8 cellular contexts compared by ENCODE assay signal in genomic region chr11:62791501-62792192, GRCh38. TPM values are rescaled to one million over a fixed set of nuclear protein-coding genes. Genes with fewer than 3 reads are reported as not detected.
DNase-seq lines count a peak whose midpoint lies in the region; ATAC-seq, FAIRE-seq and TF ChIP-seq lines count a peak whose summit lies in the region.

Gene TMEM223, minus strand, starts transcription at chr11:62792006. Its CDS starts 12 bp downstream, at chr11:62791994.

- TF ChIP-seq POLR2A in A549 (IDR thresholded peaks at IDR 0.05; ENCODE audit: low read length): peak; percentile 97

- DNase-seq in A549 (ENCODE audit: low read depth in 1 of 2, low spot score in 1 of 2): peak; percentile 71 to 79
- DNase-seq in NCI-H345 (lab: John Stamatoyannopoulos, UW): peak; percentile 89
- DNase-seq in activated CD4-positive, alpha-beta T cell treated with anti-CD3 and anti-CD28 coated beads for 1 hour: peak; percentile 82
- peak; percentile 92 for DNase-seq in cerebellum (ENCODE audit: low spot score)
- DNase-seq in kidney tubule cell (ENCODE audit: low spot score): peak; percentile 85
- peak; percentile 73 to 87 (median 84) for DNase-seq in stimulated activated CD4-positive, alpha-beta T cell treated with anti-CD3 and anti-CD28 coated beads, Interleukin-1b, Interleukin-23, amount 100 ng/mL, for 24 hours (ENCODE audit: low read depth in 4 of 4, low spot score in 1 of 4)

- H3K27ac ChIP-seq in A549: peak within 1 kb of the TSS; percentile 89

- TF ChIP-seq EP300 in A549 (IDR thresholded peaks at IDR 0.05): no peak

- no peak for TF ChIP-seq CTCF in A549 (IDR thresholded peaks at IDR 0.05)

- WGBS in A549 (ENCODE audit: missing lambda C conversion rate): 2% methylated on average over 46 of the region's 58 CpGs

- POLR2A ChIA-PET in A549 (lab: Yijun Ruan, JAX): interaction anchor here (0.7 to 3.7 kb wide), 5 partner anchors 10 to 200 kb away, joined by 3 to 20 read pairs (median 3); partner anchors contain the start of genes NXF1, TUT1 and ZBTB3

- H3K9me3 ChIP-seq in A549: no peaks in the 10 kb centered on the region

- no peak for FAIRE-seq in A549 (lab: Jason Lieb, UNC)

- peaks cover 31% of the 10 kb centered on the region for H3K4me1 ChIP-seq in A549

- TF ChIP-seq RAD21 in A549 (conservative IDR thresholded peaks at IDR 0.05 in 1 of 2, IDR thresholded peaks at IDR 0.05 in 1 of 2): no peak

- CTCF ChIA-PET in A549 (lab: Yijun Ruan, JAX): interaction anchor here (1.1 to 8.3 kb wide), 5 partner anchors 10 to 111 kb away, joined by 3 to 211 read pairs (median 5); partner anchors contain the start of gene TAF6L

- H3K4me2 ChIP-seq in A549: peak within 1 kb of the TSS; percentile 87

- peak; percentile 79 to 89 for ATAC-seq in A549
- ATAC-seq in GM18520 (IDR thresholded peaks at IDR 0.05; ENCODE audit: unreplicated experiment): peak; percentile 55
- peak; percentile 43 for ATAC-seq in HG03103 (IDR thresholded peaks at IDR 0.05; ENCODE audit: low read depth, unreplicated experiment)

- H3K4me3 ChIP-seq in A549: peak within 1 kb of the TSS; percentile 83

TF ChIP-seq in A549, 52 proteins besides CTCF, POLR2A, EP300 and RAD21 (continues in another document):
- TF ChIP-seq FOXS1 (CRISPR knock-in tag; IDR thresholded peaks at IDR 0.05) (no peak), JUNB (IDR thresholded peaks at IDR 0.05) (no peak), POLR2AphosphoS2 (conservative IDR thresholded peaks at IDR 0.05; ENCODE audit: low read length) (0 out of 2 replicates have a peak, but pooled peaks have one; percentile 92), MYC (IDR thresholded peaks at IDR 0.05; ENCODE audit: borderline replicate concordance, low read length) (no peak), ZFP36 (IDR thresholded peaks at IDR 0.05; ENCODE audit: borderline replicate concordance, partially characterized antibody) (no peak), MAX (IDR thresholded peaks at IDR 0.05) (peak; percentile 73), GATA3 (IDR thresholded peaks at IDR 0.05; ENCODE audit: borderline replicate concordance) (no peak), SREBF2 (IDR thresholded peaks at IDR 0.05) (no peak), PBX3 (IDR thresholded peaks at IDR 0.05) (no peak; the same call in 1 of the 2 replicates), RFX5 (IDR thresholded peaks at IDR 0.05) (no peak), REST (IDR thresholded peaks at IDR 0.05) (no peak; the same call in 1 of the 2 replicates), RNF2 (IDR thresholded peaks at IDR 0.05; ENCODE audit: borderline replicate concordance, low read depth) (no peak), ZC3H11A (IDR thresholded peaks at IDR 0.05) (no peak), CHD2 (IDR thresholded peaks at IDR 0.05; ENCODE audit: low read length, partially characterized antibody) (no peak), KDM5A (IDR thresholded peaks at IDR 0.05) (peak; percentile 80), HES2 (IDR thresholded peaks at IDR 0.05) (no peak), TFCP2L1 (CRISPR knock-in tag; IDR thresholded peaks at IDR 0.05) (peak; percentile 72), HOXB13 (CRISPR knock-in tag; IDR thresholded peaks at IDR 0.05; ENCODE audit: low read depth) (no peak), JUN (IDR thresholded peaks at IDR 0.05) (peak; percentile 87 to 93), EHF (CRISPR knock-in tag; IDR thresholded peaks at IDR 0.05) (peak; percentile 4; the same call in 1 of the 2 replicates), NPAS2 (CRISPR knock-in tag; IDR thresholded peaks at IDR 0.05; ENCODE audit: borderline replicate concordance) (no peak), NFE2L2 (conservative IDR thresholded peaks at IDR 0.05; ENCODE audit: low read length) (no peak), BHLHE40 (IDR thresholded peaks at IDR 0.05; ENCODE audit: low read depth, low read length) (no peak), E2F6 (IDR thresholded peaks at IDR 0.05; ENCODE audit: borderline replicate concordance, low read depth) (peak; percentile 48; the same call in 1 of the 2 replicates), CBX2 (IDR thresholded peaks at IDR 0.05; ENCODE audit: borderline replicate concordance, low read depth) (no peak), ESRRA (IDR thresholded peaks at IDR 0.05; ENCODE audit: borderline replicate concordance, low read length) (no peak), ELK1 (IDR thresholded peaks at IDR 0.05; ENCODE audit: low read depth, low read length) (no peak), BCL3 (IDR thresholded peaks at IDR 0.05) (peak; percentile 90), HOXA7 (CRISPR knock-in tag; IDR thresholded peaks at IDR 0.05) (no peak), KDM1A (IDR thresholded peaks at IDR 0.05; ENCODE audit: low read depth) (no peak), ZNF302 (CRISPR knock-in tag; IDR thresholded peaks at IDR 0.05) (no peak), RCOR1 (IDR thresholded peaks at IDR 0.05; ENCODE audit: low read depth, low read length) (no peak)

RNA-seq across cellular contexts. Expression of gene TMEM223, which starts in this region (rescaled TPM):
- 20.6 and 26.5 TPM in 2 replicates for polyA plus RNA-seq in A549 (2011; rRNA removed)
- polyA plus RNA-seq in A549 (2012; cell fraction: cytosol; rRNA removed): 26.9 and 43.3 TPM in 2 replicates
- 21.7 and 25.3 TPM in 2 replicates for polyA plus RNA-seq in A549 (2012; cell fraction: nucleus; rRNA removed)
- polyA plus RNA-seq in A549 (2017; fragmentation: RNase III; extraction: RNeasy Plus Mini Kit Qiagen cat#74134 plus additional on column Dnase treatment): 20.1 to 24.3 TPM (median 23.5 TPM) in 3 replicates
- 9.0 and 10.3 TPM in 2 replicates for polyA minus RNA-seq in A549 (2011; rRNA and poly(A)+ RNA removed)
- 13.8 TPM for total RNA-seq in cerebellum

Comparison
In these comparisons a context has a peak if more than half of its experiments do, and no peak if none do; other contexts are left out.
1. Peak in every context shown above with its lines: DNase-seq, ATAC-seq, H3K4me3 ChIP-seq and H3K27ac ChIP-seq.